9 cellular contexts compared by ENCODE assay signal in genomic region chr6:33860706-33861474, GRCh38. TPM values are rescaled to one million over a fixed set of nuclear protein-coding genes. Genes with fewer than 3 reads are reported as not detected.
DNase-seq lines count a peak whose midpoint lies in the region; ATAC-seq and TF ChIP-seq lines count a peak whose summit lies in the region.
"Had no signal": no experiment of that assay in that cellular context is flagged by ENCODE, and none has a peak within 500 bp of the region (broad histone marks: within the 10 kb centered on the region; RNA-seq: fewer than 3 reads in every experiment).

No MANE protein-coding gene starts in this region.

- H3K4ac ChIP-seq in trophoblast cell (ENCODE audit: low read depth, low read length), result no peak overlapping the region

- H4K12ac ChIP-seq in trophoblast cell (ENCODE audit: low read depth, low read length), result no peak overlapping the region

- H3K36me3 Mint-ChIP-seq in CD4-positive, CD25-positive, alpha-beta regulatory T cell, result no peaks in the 10 kb centered on the region
- H3K36me3 Mint-ChIP-seq in T-helper 17 cell (ENCODE audit: low read depth), result peaks cover 4% of the 10 kb centered on the region

- peak overlapping the region; percentile 11 to 85 (median 62) for H3K27ac Mint-ChIP-seq in CD4-positive, CD25-positive, alpha-beta regulatory T cell
- no peak overlapping the region for H3K27ac Mint-ChIP-seq in T-helper 17 cell

- H2AFZ ChIP-seq in trophoblast cell (ENCODE audit: insufficient read depth, low read length, poor library complexity), result no peak overlapping the region

- no peaks in the 10 kb centered on the region for H3K36me3 ChIP-seq in CD4-positive, CD25-positive, alpha-beta regulatory T cell (ENCODE audit: control insufficient read depth, insufficient read depth, low read length)
- H3K36me3 ChIP-seq in trophoblast cell (ENCODE audit: control insufficient read depth in 1 of 2, insufficient read depth in 2 of 2, low read length in 2 of 2) (no peaks in the 10 kb centered on the region), uterus (no peaks in the 10 kb centered on the region)

- peak; percentile 68 for ATAC-seq in CD4-positive, CD25-positive, alpha-beta regulatory T cell (ENCODE audit: low read depth in 2 of 2)
- ATAC-seq in T-helper 17 cell (peak; percentile 32), HG02798 (IDR thresholded peaks at IDR 0.05; ENCODE audit: poor library complexity, unreplicated experiment) (no peak), HG03460 (IDR thresholded peaks at IDR 0.05; ENCODE audit: unreplicated experiment) (no peak)

- no peak overlapping the region for H3K23ac ChIP-seq in trophoblast cell (ENCODE audit: low read length)

- peak in 2 of 3 donors; percentile 59 to 88 for DNase-seq in CD4-positive, CD25-positive, alpha-beta regulatory T cell
- DNase-seq in HT1080 (ENCODE audit: low read depth) (peak; percentile 27), T-helper 17 cell (no peak), fibroblast of mammary gland (ENCODE audit: low read depth) (peak; percentile 57), trophoblast cell (no peak), uterus (no peak)
- DNase-seq: activated T-cell treated with anti-CD3 and anti-CD28 coated beads for 4 hours had no signal

- no peak overlapping the region for H2BK120ac ChIP-seq in trophoblast cell (ENCODE audit: insufficient read depth, low read length, poor library complexity)

- intact Hi-C loops in uterus (cut with DNase I; ENCODE audit: low total_unique reads), result no loop called here

- H4K8ac ChIP-seq in trophoblast cell (ENCODE audit: low read depth, low read length), result no peak overlapping the region

- no peak for TF ChIP-seq CTCF in fibroblast of mammary gland (conservative IDR thresholded peaks at IDR 0.05; ENCODE audit: control insufficient read depth, insufficient read depth, low read depth, low read length)
- TF ChIP-seq CTCF in uterus (IDR thresholded peaks at IDR 0.05), result no peak

- H3K9me3 Mint-ChIP-seq in CD4-positive, CD25-positive, alpha-beta regulatory T cell, result peaks cover 0 to 2% (median 0%) of the 10 kb centered on the region in 7 donors

- no peak overlapping the region for H3K27ac ChIP-seq in CD4-positive, CD25-positive, alpha-beta regulatory T cell (ENCODE audit: insufficient read depth, low read length, poor library complexity, severe bottlenecking)
- no peak overlapping the region for H3K27ac ChIP-seq in trophoblast cell (ENCODE audit: low read depth, low read length)
- H3K27ac ChIP-seq in uterus, result no peak overlapping the region

- H2BK5ac ChIP-seq in trophoblast cell (ENCODE audit: low read depth, low read length, poor library complexity), result no peak overlapping the region

- no peak overlapping the region for H2AK5ac ChIP-seq in trophoblast cell (ENCODE audit: low read length)

- H3K27me3 Mint-ChIP-seq in CD4-positive, CD25-positive, alpha-beta regulatory T cell, result no peaks in the 10 kb centered on the region
- H3K27me3 Mint-ChIP-seq in T-helper 17 cell, result peaks cover 21% of the 10 kb centered on the region

- no peaks in the 10 kb centered on the region for H3K9me3 ChIP-seq in CD4-positive, CD25-positive, alpha-beta regulatory T cell (ENCODE audit: control insufficient read depth in 2 of 2, low read length in 2 of 2)
- H3K9me3 ChIP-seq in T-helper 17 cell (ENCODE audit: control insufficient read depth, low read length, poor library complexity, severe bottlenecking) (no peaks in the 10 kb centered on the region), trophoblast cell (ENCODE audit: insufficient read depth, low read depth, low read length) (peaks cover 2% of the 10 kb centered on the region), uterus (no peaks in the 10 kb centered on the region)

- H2BK12ac ChIP-seq in trophoblast cell (ENCODE audit: low read length), result no peak overlapping the region

- H4K91ac ChIP-seq in trophoblast cell (ENCODE audit: low read depth, low read length), result no peak overlapping the region

- H3K9ac ChIP-seq in trophoblast cell (ENCODE audit: low read length), result no peak overlapping the region

- H3K4me1 Mint-ChIP-seq in CD4-positive, CD25-positive, alpha-beta regulatory T cell, result peaks cover 17 to 77% (median 43%) of the 10 kb centered on the region in 4 donors
- H3K4me1 Mint-ChIP-seq in T-helper 17 cell, result peaks cover 45% of the 10 kb centered on the region

- no peak overlapping the region for H3K18ac ChIP-seq in trophoblast cell (ENCODE audit: low read length)

- no CpG with 5 or more reads among the region's 7 CpGs for WGBS in trophoblast cell (ENCODE audit: extremely low coverage, insufficient coverage, insufficient read length)

- no peak for TF ChIP-seq POLR2A in uterus (IDR thresholded peaks at IDR 0.05)

- peak overlapping the region; percentile 53 for H3K4me3 ChIP-seq in CD4-positive, CD25-positive, alpha-beta regulatory T cell (ENCODE audit: low read depth, low read length)
- H3K4me3 ChIP-seq in fibroblast of mammary gland (ENCODE audit: control insufficient read depth, low read depth, low read length) (no peak overlapping the region), trophoblast cell (ENCODE audit: low read depth, low read length) (no peak overlapping the region), uterus (no peak overlapping the region)

- H3K14ac ChIP-seq in trophoblast cell (ENCODE audit: low read length), result no peak overlapping the region

- H3K4me2 ChIP-seq in trophoblast cell (ENCODE audit: low read length), result no peak overlapping the region

- H3K4me1 ChIP-seq in CD4-positive, CD25-positive, alpha-beta regulatory T cell (ENCODE audit: control insufficient read depth, insufficient read depth, low read length, poor library complexity, severe bottlenecking), result peaks cover 48% of the 10 kb centered on the region
- no peaks in the 10 kb centered on the region for H3K4me1 ChIP-seq in trophoblast cell (ENCODE audit: control insufficient read depth in 1 of 2, insufficient read depth in 2 of 2, low read length in 2 of 2)
- H3K4me1 ChIP-seq in uterus, result peaks cover 0 to 3% of the 10 kb centered on the region in 2 donors

- H3K79me2 ChIP-seq in trophoblast cell (ENCODE audit: control insufficient read depth, insufficient read depth, low read length, poor library complexity), result no peaks in the 10 kb centered on the region

- no peaks in the 10 kb centered on the region for H3K79me1 ChIP-seq in trophoblast cell (ENCODE audit: low read length)

- H3K27me3 ChIP-seq in CD4-positive, CD25-positive, alpha-beta regulatory T cell (ENCODE audit: control insufficient read depth, insufficient read depth, low read length), result no peaks in the 10 kb centered on the region
- H3K27me3 ChIP-seq in trophoblast cell (ENCODE audit: insufficient read depth, low read length) (no peaks in the 10 kb centered on the region), uterus (no peaks in the 10 kb centered on the region)

- H3K4me3 Mint-ChIP-seq in CD4-positive, CD25-positive, alpha-beta regulatory T cell, result peak overlapping the region; percentile 43 to 75 (median 60)
- H3K4me3 Mint-ChIP-seq in T-helper 17 cell, result peak overlapping the region; percentile 7

RNA-seq across cellular contexts. Expression of gene MLN, which starts 57.1 kb away (rescaled TPM):
- total RNA-seq in CD4-positive, CD25-positive, alpha-beta regulatory T cell, result not detected
- not detected for polyA plus RNA-seq in CD4-positive, CD25-positive, alpha-beta regulatory T cell
- total RNA-seq in HT1080 (2014; rRNA removed; shearing (Covaris generic)), result not detected in 2 replicates
- polyA plus RNA-seq in HT1080 (2015; cell fraction: cytosol; rRNA removed), result not detected in 2 replicates
- polyA plus RNA-seq in HT1080 (2015; cell fraction: nucleus; rRNA removed), result not detected in 2 replicates
- total RNA-seq in T-helper 17 cell, result not detected
- polyA plus RNA-seq in trophoblast cell (2013), result 0.10 TPM in 1 of 2 replicates, not detected in the other
- total RNA-seq in uterus, result not detected

Comparison
In these comparisons a context has a peak if more than half of its experiments do, and no peak if none do; other contexts are left out.
1. ATAC-seq: peak in CD4-positive, CD25-positive, alpha-beta regulatory T cell (2 of 2) and T-helper 17 cell (single experiment); none in HG02798 (single experiment) and HG03460 (single experiment).
2. DNase-seq: peak in CD4-positive, CD25-positive, alpha-beta regulatory T cell (2 of 3), HT1080 (single experiment) and fibroblast of mammary gland (single experiment); none in T-helper 17 cell (0 of 3), trophoblast cell (0 of 2) and uterus (0 of 2).